Comparison of ENCODE assay signal across 6 cellular contexts in the genomic region with DNA sequence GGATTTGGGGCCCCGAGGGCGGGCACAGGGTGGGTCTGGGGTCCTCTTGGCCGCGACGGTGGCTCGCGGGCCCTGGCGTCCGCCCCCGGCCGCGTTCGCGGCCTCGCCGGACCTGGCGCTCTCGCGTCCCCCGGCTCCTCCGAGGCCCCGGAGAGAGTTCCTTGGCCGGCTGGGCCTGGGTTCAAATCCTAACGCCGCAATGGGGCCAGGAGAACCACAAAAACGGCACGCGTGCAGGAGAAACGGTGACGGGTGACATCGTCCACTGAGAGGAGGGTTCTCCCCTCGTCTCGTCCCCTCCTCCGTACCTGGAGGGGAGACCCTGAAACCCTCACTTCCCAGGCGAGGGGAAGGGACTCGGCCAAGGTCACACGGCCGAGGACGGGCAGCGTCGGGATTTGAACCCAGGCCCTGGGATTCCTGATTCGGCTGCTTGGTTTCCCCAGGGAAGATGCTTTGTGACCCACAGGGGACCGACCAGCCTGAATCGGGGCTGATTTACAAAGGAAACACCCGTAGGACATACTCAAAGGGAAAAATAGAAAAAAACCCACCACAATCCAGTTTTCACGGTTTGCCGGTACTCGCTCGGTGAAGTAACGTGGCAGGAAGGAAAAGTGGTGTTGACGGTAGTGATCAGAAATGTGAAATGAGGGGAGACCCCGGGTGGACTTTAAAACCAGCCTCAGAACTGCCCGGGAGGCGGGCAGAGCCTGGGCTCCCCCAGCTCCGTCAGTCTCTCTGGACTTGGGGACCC. TPM values are rescaled to one million over a fixed set of nuclear protein-coding genes. Genes with fewer than 3 reads are reported as not detected.
A peak's percentile ranks its signal among the peaks of the same experiment; 100 is the strongest.
DNase-seq lines count a peak whose midpoint lies in the region; ATAC-seq and TF ChIP-seq lines count a peak whose summit lies in the region.

No MANE protein-coding gene starts in this region.

- peak overlapping the region; percentile 100 for H3K4me3 Mint-ChIP-seq in activated CD4-positive, alpha-beta T cell treated with anti-CD3 and anti-CD28 coated beads for 36 hours
- peak overlapping the region; percentile 99 for H3K4me3 Mint-ChIP-seq in activated naive CD8-positive, alpha-beta T cell treated with anti-CD3 and anti-CD28 coated beads, Interleukin-2, amount 10 ng/mL, durations not matched to agents 7 days and 5 days
- peak overlapping the region; percentile 100 for H3K4me3 Mint-ChIP-seq in mesothelial cell of epicardium

- H3K27ac Mint-ChIP-seq in activated CD4-positive, alpha-beta T cell treated with anti-CD3 and anti-CD28 coated beads for 36 hours: peak overlapping the region; percentile 100
- H3K27ac Mint-ChIP-seq in activated naive CD8-positive, alpha-beta T cell treated with anti-CD3 and anti-CD28 coated beads, Interleukin-2, amount 10 ng/mL, durations not matched to agents 7 days and 5 days: peak overlapping the region; percentile 99
- peak overlapping the region; percentile 100 for H3K27ac Mint-ChIP-seq in mesothelial cell of epicardium

- H3K4me1 Mint-ChIP-seq in activated CD4-positive, alpha-beta T cell treated with anti-CD3 and anti-CD28 coated beads for 36 hours: peaks cover 70% of the 10 kb centered on the region
- H3K4me1 Mint-ChIP-seq in activated naive CD8-positive, alpha-beta T cell treated with anti-CD3 and anti-CD28 coated beads, Interleukin-2, amount 10 ng/mL, durations not matched to agents 7 days and 5 days: peaks cover 51% of the 10 kb centered on the region
- H3K4me1 Mint-ChIP-seq in mesothelial cell of epicardium: peaks cover 48% of the 10 kb centered on the region

- no peak for TF ChIP-seq CTCF in mesothelial cell of epicardium (IDR thresholded peaks at IDR 0.05; ENCODE audit: unreplicated experiment)

- no peaks in the 10 kb centered on the region for H3K27me3 Mint-ChIP-seq in activated CD4-positive, alpha-beta T cell treated with anti-CD3 and anti-CD28 coated beads for 36 hours
- H3K27me3 Mint-ChIP-seq in activated naive CD8-positive, alpha-beta T cell treated with anti-CD3 and anti-CD28 coated beads, Interleukin-2, amount 10 ng/mL, durations not matched to agents 7 days and 5 days: no peaks in the 10 kb centered on the region
- H3K27me3 Mint-ChIP-seq in mesothelial cell of epicardium (ENCODE audit: low read depth): no peaks in the 10 kb centered on the region

- CTCF ChIA-PET in activated CD4-positive, alpha-beta T cell treated with anti-CD3 and anti-CD28 coated beads for 36 hours (lab: Charles Lee): interaction anchor here (0.6 to 1.4 kb wide), 5 partner anchors 19 to 960 kb away, joined by 3 to 6 read pairs (median 4); partner anchors contain the start of gene RPL36

- intact Hi-C loops in activated CD4-positive, alpha-beta T cell treated with anti-CD3 and anti-CD28 coated beads for 36 hours (cut with DNase I, micrococcal nuclease): loop anchor here (1.0 to 10.0 kb wide), 8 partner anchors 57 to 1556 kb away; partner anchors contain the start of genes ALKBH7 (in 1 of the 2), CATSPERD (in 1 of the 2), DPP9 (in 1 of the 2) and LONP1 (in 1 of the 2)

- ATAC-seq in activated CD4-positive, alpha-beta T cell treated with anti-CD3 and anti-CD28 coated beads for 36 hours: no peak
- ATAC-seq in activated naive CD8-positive, alpha-beta T cell treated with anti-CD3 and anti-CD28 coated beads, Interleukin-2, amount 10 ng/mL, durations not matched to agents 7 days and 5 days (ENCODE audit: low read depth): no peak

- H3K36me3 Mint-ChIP-seq in activated CD4-positive, alpha-beta T cell treated with anti-CD3 and anti-CD28 coated beads for 36 hours (ENCODE audit: low read depth): peaks cover 80% of the 10 kb centered on the region
- H3K36me3 Mint-ChIP-seq in activated naive CD8-positive, alpha-beta T cell treated with anti-CD3 and anti-CD28 coated beads, Interleukin-2, amount 10 ng/mL, durations not matched to agents 7 days and 5 days: peaks cover 25% of the 10 kb centered on the region
- H3K36me3 Mint-ChIP-seq in mesothelial cell of epicardium: peaks cover 16% of the 10 kb centered on the region

- H3K9me3 Mint-ChIP-seq in activated CD4-positive, alpha-beta T cell treated with anti-CD3 and anti-CD28 coated beads for 36 hours (ENCODE audit: low read depth): no peaks in the 10 kb centered on the region
- H3K9me3 Mint-ChIP-seq in activated naive CD8-positive, alpha-beta T cell treated with anti-CD3 and anti-CD28 coated beads, Interleukin-2, amount 10 ng/mL, durations not matched to agents 7 days and 5 days: no peaks in the 10 kb centered on the region
- no peaks in the 10 kb centered on the region for H3K9me3 Mint-ChIP-seq in mesothelial cell of epicardium

- DNase-seq in activated CD4-positive, alpha-beta T cell treated with anti-CD3 and anti-CD28 coated beads for 36 hours: peak; percentile 43
- DNase-seq in activated CD4-positive, alpha-beta T cell treated with anti-CD3 and anti-CD28 coated beads for 1 hour: no peak
- no peak for DNase-seq in activated naive CD8-positive, alpha-beta T cell treated with anti-CD3 and anti-CD28 coated beads, Interleukin-2, amount 10 ng/mL, durations not matched to agents 7 days and 5 days
- DNase-seq in mesothelial cell of epicardium (ENCODE audit: low spot score in 2 of 2, unreplicated experiment in 2 of 2): peak in 1 of 2 experiments; percentile 40
- no peak for DNase-seq in DMS79 treated with DMSO at 0.1 percent for 48 hours (lab: John Stamatoyannopoulos, UW)
- no peak for DNase-seq in MV-4-11 (lab: John Stamatoyannopoulos, UW)

- POLR2A ChIA-PET in activated CD4-positive, alpha-beta T cell treated with anti-CD3 and anti-CD28 coated beads for 36 hours (lab: Charles Lee): interaction anchor here (0.5 to 2.8 kb wide), 6 partner anchors 32 to 545 kb away, joined by 3 to 11 read pairs (median 5); partner anchors contain the start of genes CATSPERD and LONP1
- POLR2A ChIA-PET in activated naive CD8-positive, alpha-beta T cell treated with anti-CD3 and anti-CD28 coated beads, Interleukin-2, amount 10 ng/mL, durations not matched to agents 7 days and 5 days (lab: Charles Lee): interaction anchor here (1.0 to 3.7 kb wide), 11 partner anchors 10 to 898 kb away, joined by 3 to 29 read pairs (median 6); partner anchors contain the start of genes CATSPERD, LONP1 and RPL36

RNA-seq across cellular contexts. Expression of gene SAFB, which starts 0.7 kb away (rescaled TPM):
- 100 to 1,000 TPM; 100 to 118 TPM for total RNA-seq in activated CD4-positive, alpha-beta T cell treated with anti-CD3 and anti-CD28 coated beads for 36 hours
- total RNA-seq in activated naive CD8-positive, alpha-beta T cell treated with anti-CD3 and anti-CD28 coated beads, Interleukin-2, amount 10 ng/mL, durations not matched to agents 7 days and 5 days: 100 to 1,000 TPM; 144 to 147 TPM
- total RNA-seq in mesothelial cell of epicardium: 139 to 147 TPM (median 142 TPM) in 3 replicates

RNA-seq across cellular contexts. Expression of gene SAFB2, which starts 1.0 kb away (rescaled TPM):
- total RNA-seq in activated CD4-positive, alpha-beta T cell treated with anti-CD3 and anti-CD28 coated beads for 36 hours: 10 to 100 TPM; 65.0 to 78.6 TPM
- total RNA-seq in activated naive CD8-positive, alpha-beta T cell treated with anti-CD3 and anti-CD28 coated beads, Interleukin-2, amount 10 ng/mL, durations not matched to agents 7 days and 5 days: 100 to 1,000 TPM; 131 to 140 TPM
- 70.5 to 80.3 TPM (median 78.4 TPM) in 3 replicates for total RNA-seq in mesothelial cell of epicardium

RNA-seq across cellular contexts. Expression of gene TINCR, which starts 55.8 kb away (rescaled TPM):
- total RNA-seq in activated CD4-positive, alpha-beta T cell treated with anti-CD3 and anti-CD28 coated beads for 36 hours: under 1 TPM; 0.23 to 0.27 TPM
- total RNA-seq in activated naive CD8-positive, alpha-beta T cell treated with anti-CD3 and anti-CD28 coated beads, Interleukin-2, amount 10 ng/mL, durations not matched to agents 7 days and 5 days: under 1 TPM; 0.99 to 1.00 TPM
- total RNA-seq in mesothelial cell of epicardium: 2.5 to 4.3 TPM (median 2.5 TPM) in 3 replicates

RNA-seq across cellular contexts. Expression of gene MICOS13, which starts 56.7 kb away (rescaled TPM):
- 10 to 100 TPM; 50.9 to 52.1 TPM for total RNA-seq in activated CD4-positive, alpha-beta T cell treated with anti-CD3 and anti-CD28 coated beads for 36 hours
- total RNA-seq in activated naive CD8-positive, alpha-beta T cell treated with anti-CD3 and anti-CD28 coated beads, Interleukin-2, amount 10 ng/mL, durations not matched to agents 7 days and 5 days: 10 to 100 TPM; 42.6 to 44.1 TPM
- 30.0 to 32.3 TPM (median 30.7 TPM) in 3 replicates for total RNA-seq in mesothelial cell of epicardium

RNA-seq across cellular contexts. Expression of gene HSD11B1L, which starts 57.3 kb away (rescaled TPM):
- total RNA-seq in activated CD4-positive, alpha-beta T cell treated with anti-CD3 and anti-CD28 coated beads for 36 hours: 1 to 10 TPM; 2.0 to 3.2 TPM
- total RNA-seq in activated naive CD8-positive, alpha-beta T cell treated with anti-CD3 and anti-CD28 coated beads, Interleukin-2, amount 10 ng/mL, durations not matched to agents 7 days and 5 days: 1 to 10 TPM; 2.2 to 4.1 TPM
- total RNA-seq in mesothelial cell of epicardium: 15.9 to 16.7 TPM (median 16.0 TPM) in 3 replicates
